In genomic region chr14:23922545-23922944, GRCh38 we compare ENCODE assay signal across 34 cellular contexts.
"Had no signal": no experiment of that assay in that cellular context is flagged by ENCODE, and none has a peak within 500 bp of the region (broad histone marks: within the 10 kb centered on the region; RNA-seq: fewer than 3 reads in every experiment).

No MANE protein-coding gene starts in this region.

- H3K4me1 ChIP-seq: adrenal gland, ascending aorta, body of pancreas, breast epithelium had no signal

- DNase-seq: activated effector memory CD4-positive, alpha-beta T cell treated with anti-CD3 and anti-CD28 coated beads, Interleukin-2, amount 50 U/mL, for 16 hours; activated effector memory CD4-positive, alpha-beta T cell treated with Interleukin-2 at 50 U/mL for 16 hours; activated gamma-delta T cell; activated gamma-delta T cell treated with Interleukin-2 at 50 U/mL for 16 hours; activated naive CD4-positive, alpha-beta T cell; activated naive CD4-positive, alpha-beta T cell treated with anti-CD3 and anti-CD28 coated beads for 36 hours; activated naive CD4-positive, alpha-beta T cell treated with anti-CD3 and anti-CD28 coated beads, Interleukin-2, amount 10 ng/mL, durations not matched to agents 7 days and 5 days; activated naive CD4-positive, alpha-beta T cell treated with anti-CD3 and anti-CD28 coated beads, Interleukin-2, amount 50 U/mL, for 16 hours; activated naive CD4-positive, alpha-beta T cell treated with Interleukin-2 at 50 U/mL for 16 hours; activated naive CD8-positive, alpha-beta T cell treated with anti-CD3 and anti-CD28 coated beads for 36 hours; activated naive CD8-positive, alpha-beta T cell treated with anti-CD3 and anti-CD28 coated beads, Interleukin-2, amount 10 ng/mL, durations not matched to agents 7 days and 5 days; activated naive CD8-positive, alpha-beta T cell treated with anti-CD3 and anti-CD28 coated beads, Interleukin-2, amount 50 U/mL, for 24 hours; activated T-cell treated with anti-CD3 and anti-CD28 coated beads, Interleukin-2, amount 50 U/mL, for 1 hour; activated T-cell treated with anti-CD3 and anti-CD28 coated beads, Interleukin-2, amount 50 U/mL, for 24 hours; activated T-cell treated with anti-CD3 and anti-CD28 coated beads, Interleukin-2, amount 50 U/mL, for 4 hours; activated T-cell treated with anti-CD3 and anti-CD28 coated beads, Interleukin-2, amount 50 U/mL, for 48 hours; activated T-cell treated with anti-CD3 and anti-CD28 coated beads, Interleukin-2, amount 50 U/mL, for 72 hours; adrenal gland; amniotic stem cell; amygdala; anterior cingulate cortex; aorta; body of pancreas; brain microvascular endothelial cell; caudate nucleus; central memory CD4-positive, alpha-beta T cell; cerebellar nuclear complex had no signal

- H3K36me3 ChIP-seq: adrenal gland, ascending aorta, brain microvascular endothelial cell, breast epithelium, cardiac muscle cell had no signal

- FAIRE-seq: astrocyte, bronchial epithelial cell had no signal

- H3K4me3 ChIP-seq: adrenal gland, ascending aorta, body of pancreas, breast epithelium, cardiac muscle cell had no signal

- H3K27ac ChIP-seq: adrenal gland, ascending aorta, body of pancreas, brain microvascular endothelial cell, breast epithelium, cardiac muscle cell had no signal

- H3K27me3 ChIP-seq: adrenal gland, ascending aorta, body of pancreas, brain microvascular endothelial cell, breast epithelium, cardiac muscle cell had no signal

- H3K9me3 ChIP-seq: adrenal gland, ascending aorta, body of pancreas, breast epithelium had no signal

- ATAC-seq: activated naive CD4-positive, alpha-beta T cell treated with anti-CD3 and anti-CD28 coated beads, Interleukin-2, amount 50 U/mL, for 72 hours; activated naive CD8-positive, alpha-beta T cell treated with anti-CD3 and anti-CD28 coated beads, Interleukin-2, amount 50 U/mL, for 24 hours; activated T-cell treated with anti-CD3 and anti-CD28 coated beads, Interleukin-2, amount 50 U/mL, for 4 hours; activated T-cell treated with anti-CD3 and anti-CD28 coated beads, Interleukin-2, amount 50 U/mL, for 72 hours; activated T-helper 17 cell treated with anti-CD3 and anti-CD28 coated beads, Interleukin-2, amount 50 U/mL, for 72 hours; body of pancreas had no signal
